In the genomic region with DNA sequence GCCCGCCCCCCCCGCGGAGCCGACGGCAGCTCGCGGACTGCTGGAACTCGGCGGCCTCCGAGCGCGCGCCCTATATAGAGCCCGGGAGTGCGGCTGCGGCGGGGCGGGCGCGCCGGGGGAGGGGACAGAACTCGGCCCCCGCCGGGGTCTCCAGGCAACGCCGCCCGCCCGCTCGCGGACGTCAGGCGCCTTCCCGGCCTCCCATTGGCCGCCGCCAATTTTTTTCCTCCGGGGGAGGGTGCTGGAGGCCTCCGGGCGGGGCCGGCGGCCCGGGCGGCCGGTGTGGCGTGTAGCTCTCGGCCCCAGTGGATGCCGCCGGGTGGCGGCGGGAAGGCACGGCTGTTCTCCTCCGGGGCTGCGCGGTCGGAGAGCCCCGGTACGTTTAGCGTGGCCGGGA, we compare ENCODE assay signal across 8 cellular contexts. TPM values are rescaled to one million over a fixed set of nuclear protein-coding genes. Genes with fewer than 3 reads are reported as not detected.
DNase-seq lines count a peak whose midpoint lies in the region; ATAC-seq and TF ChIP-seq lines count a peak whose summit lies in the region.

A gene with protein sequence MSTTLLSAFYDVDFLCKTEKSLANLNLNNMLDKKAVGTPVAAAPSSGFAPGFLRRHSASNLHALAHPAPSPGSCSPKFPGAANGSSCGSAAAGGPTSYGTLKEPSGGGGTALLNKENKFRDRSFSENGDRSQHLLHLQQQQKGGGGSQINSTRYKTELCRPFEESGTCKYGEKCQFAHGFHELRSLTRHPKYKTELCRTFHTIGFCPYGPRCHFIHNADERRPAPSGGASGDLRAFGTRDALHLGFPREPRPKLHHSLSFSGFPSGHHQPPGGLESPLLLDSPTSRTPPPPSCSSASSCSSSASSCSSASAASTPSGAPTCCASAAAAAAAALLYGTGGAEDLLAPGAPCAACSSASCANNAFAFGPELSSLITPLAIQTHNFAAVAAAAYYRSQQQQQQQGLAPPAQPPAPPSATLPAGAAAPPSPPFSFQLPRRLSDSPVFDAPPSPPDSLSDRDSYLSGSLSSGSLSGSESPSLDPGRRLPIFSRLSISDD (minus strand): TSS at position 49 of the 397 bp plus-strand sequence. CDS start 291 bp downstream, outside the sequence.

- peak; percentile 61 to 71 for ATAC-seq in naive thymus-derived CD8-positive, alpha-beta T cell
- ATAC-seq in stimulated activated naive CD8-positive, alpha-beta T cell treated with anti-CD3 and anti-CD28 coated beads, Interleukin-15, Interleukin-2, amounts not matched to agents 100 U/mL and 50 U/mL, for 24 hours: peak; percentile 78

- TF ChIP-seq CTCF in RWPE1 (conservative IDR thresholded peaks at IDR 0.05; ENCODE audit: low read depth) (no peak), fibroblast of lung (conservative IDR thresholded peaks at IDR 0.05 in 1 of 2, IDR thresholded peaks at IDR 0.05 in 1 of 2; ENCODE audit: low read depth in 1 of 2, low read length in 2 of 2) (peak in 1 of 2 donors; percentile 8)

- H3K27ac ChIP-seq in RWPE1 (peak within 1 kb of the TSS; percentile 99), fibroblast of lung (ENCODE audit: insufficient read depth, low read length) (peak within 1 kb of the TSS; percentile 88)

- peak within 1 kb of the TSS; percentile 94 for H3K9ac ChIP-seq in fibroblast of lung (ENCODE audit: insufficient read depth, low read length)

- peak within 1 kb of the TSS; percentile 82 to 99 (median 96) for H3K27ac Mint-ChIP-seq in naive thymus-derived CD8-positive, alpha-beta T cell

- DNase-seq in EH (ENCODE audit: low read depth) (peak; percentile 96), GOT3 (lab: John Stamatoyannopoulos, UW) (peak; percentile 86), LoVo (ENCODE audit: low spot score) (peak; percentile 97), RWPE1 (ENCODE audit: low spot score) (peak; percentile 98), fibroblast of lung (ENCODE audit: low read depth in 2 of 2) (peak; percentile 93 to 96)
- DNase-seq in activated T-helper 1 cell treated with anti-CD3 and anti-CD28 coated beads, Interleukin-2, amount 50 U/mL, for 16 hours (ENCODE audit: low read depth in 1 of 2, low spot score in 1 of 2): peak; percentile 92 to 94
- DNase-seq in naive thymus-derived CD8-positive, alpha-beta T cell: peak; percentile 92 to 98 (median 96)
- DNase-seq in stimulated activated naive CD8-positive, alpha-beta T cell treated with anti-CD3 and anti-CD28 coated beads, Interleukin-15, Interleukin-2, amounts not matched to agents 100 U/mL and 50 U/mL, for 24 hours: peak; percentile 98

- H3K4me1 ChIP-seq in fibroblast of lung (ENCODE audit: control insufficient read depth, extremely low read depth, insufficient read depth, low read length): peaks cover 15% of the 10 kb centered on the region

- peak within 1 kb of the TSS; percentile 70 for H3K4me2 ChIP-seq in fibroblast of lung (ENCODE audit: extremely low read depth, insufficient read depth, low read length)

- peaks cover 0 to 5% (median 0%) of the 10 kb centered on the region in 5 donors for H3K27me3 Mint-ChIP-seq in naive thymus-derived CD8-positive, alpha-beta T cell

- peak within 1 kb of the TSS; percentile 78 to 84 (median 81) for H3K4me3 ChIP-seq in fibroblast of lung (replicated peaks in 1 of 4; ENCODE audit: control extremely low read depth in 1 of 4, insufficient read depth in 1 of 4, low read depth in 3 of 4, low read length in 4 of 4)

- H3K36me3 ChIP-seq in fibroblast of lung (ENCODE audit: control insufficient read depth, insufficient read depth, low read length): peaks cover 8% of the 10 kb centered on the region

- peaks cover 2% of the 10 kb centered on the region for H4K20me1 ChIP-seq in fibroblast of lung (ENCODE audit: control insufficient read depth, extremely low read depth, insufficient read depth, low read length)

- no peak within 1 kb of the TSS for H2AFZ ChIP-seq in fibroblast of lung (ENCODE audit: low read length)

- H3K9me3 ChIP-seq in fibroblast of lung (ENCODE audit: control insufficient read depth, insufficient read depth, low read depth, low read length): no peaks in the 10 kb centered on the region

- H3K36me3 Mint-ChIP-seq in naive thymus-derived CD8-positive, alpha-beta T cell: peaks cover 20 to 56% (median 36%) of the 10 kb centered on the region in 3 donors

- H3K4me3 Mint-ChIP-seq in naive thymus-derived CD8-positive, alpha-beta T cell: peak within 1 kb of the TSS; percentile 71 to 100 (median 96)

- peaks cover 0 to 3% (median 0%) of the 10 kb centered on the region in 9 donors for H3K9me3 Mint-ChIP-seq in naive thymus-derived CD8-positive, alpha-beta T cell

- peaks cover 42% of the 10 kb centered on the region for H3K79me2 ChIP-seq in fibroblast of lung (ENCODE audit: control insufficient read depth, insufficient read depth, low read length)

- no peaks in the 10 kb centered on the region for H3K27me3 ChIP-seq in fibroblast of lung (ENCODE audit: control insufficient read depth, insufficient read depth, low read length)

- CTCF ChIA-PET in RWPE1 (lab: Yijun Ruan, JAX): interaction anchor here (0.5 to 4.0 kb wide), 6 partner anchors 53 to 397 kb away, joined by 3 to 29 read pairs (median 4); no protein-coding TSS in a partner anchor

- POLR2A ChIA-PET in RWPE1 (lab: Yijun Ruan, JAX; ENCODE audit: low non-redundant PET): interaction anchor here (0.6 to 1.5 kb wide), 8 partner anchors 58 to 282 kb away, joined by 3 to 7 read pairs (median 4); no protein-coding TSS in a partner anchor
- POLR2A ChIA-PET in naive thymus-derived CD8-positive, alpha-beta T cell (lab: Charles Lee): interaction anchor here (0.6 to 21.9 kb wide), 21 partner anchors 10 to 416 kb away, joined by 3 to 2148 read pairs (median 8); partner anchors contain the start of gene THADA

- H3K4me1 Mint-ChIP-seq in naive thymus-derived CD8-positive, alpha-beta T cell: peaks cover 20 to 41% (median 31%) of the 10 kb centered on the region in 4 donors

RNA-seq across cellular contexts. Expression of the gene that starts here (rescaled TPM):
- 11.6 and 16.7 TPM in 2 replicates for total RNA-seq in fibroblast of lung
- polyA plus RNA-seq in fibroblast of lung: 26.7 and 29.6 TPM in 2 replicates
- 84.1 and 85.5 TPM in 2 replicates for polyA plus RNA-seq in fibroblast of lung (2012)
- 6.7 and 10.0 TPM in 2 replicates for polyA minus RNA-seq in fibroblast of lung (ENCODE audit: low replicate concordance)
- total RNA-seq in naive thymus-derived CD8-positive, alpha-beta T cell: 100 to 1,000 TPM; 264 to 274 TPM
- 100 to 1,000 TPM; 222 to 420 (median 390) TPM for polyA plus RNA-seq in naive thymus-derived CD8-positive, alpha-beta T cell

Comparison
In these comparisons a context has a peak if more than half of its experiments do, and no peak if none do; other contexts are left out.
1. Peak in every context shown above with its lines: DNase-seq, ATAC-seq, H3K4me3 ChIP-seq and H3K27ac ChIP-seq.
2. RNA of the gene that starts here (total RNA-seq): 264 to 274 TPM in naive thymus-derived CD8-positive, alpha-beta T cell; 11.6 to 16.7 TPM in fibroblast of lung; every median in the first group is over 10 times any median in the second.